21 cellular contexts compared by ENCODE assay signal in genomic region chr19:3474015-3474414, GRCh38. TPM values are rescaled to one million over a fixed set of nuclear protein-coding genes. Genes with fewer than 3 reads are reported as not detected.
DNase-seq lines count a peak whose midpoint lies in the region; ATAC-seq and TF ChIP-seq lines count a peak whose summit lies in the region.
"Had no signal": no experiment of that assay in that cellular context is flagged by ENCODE, and none has a peak within 500 bp of the region (broad histone marks: within the 10 kb centered on the region; RNA-seq: fewer than 3 reads in every experiment).

No MANE protein-coding gene starts in this region.

- TF ChIP-seq CTCF in Loucy (conservative IDR thresholded peaks at IDR 0.05; ENCODE audit: low read length) (no peak), colonic mucosa (IDR thresholded peaks at IDR 0.05) (no peak), liver (IDR thresholded peaks at IDR 0.05; ENCODE audit: low read depth, low read length, missing input control) (no peak), stomach (IDR thresholded peaks at IDR 0.05) (no peak)

- no peak overlapping the region for H3K9ac ChIP-seq in Loucy (ENCODE audit: low read depth, low read length, poor library complexity, severe bottlenecking)
- H3K9ac ChIP-seq in colonic mucosa (ENCODE audit: low read depth in 2 of 2, low read length in 2 of 2): no peak overlapping the region
- H3K9ac ChIP-seq in liver (ENCODE audit: low read depth in 1 of 2, low read length in 2 of 2): no peak overlapping the region
- H3K9ac ChIP-seq: BLaER1 treated with 17β-estradiol and CSF1 and Interleukin-3, amounts not matched to agents 10 nM and 100 nM had no signal

- intact Hi-C loops in colonic mucosa (cut with DNase I) (loop anchor here (2.0 kb wide), 1 partner anchor 149 kb away; no protein-coding TSS in a partner anchor), stomach (cut with DNase I; ENCODE audit: low total_unique reads) (loop anchor here (5.0 kb wide), 1 partner anchor 152 kb away; no protein-coding TSS in a partner anchor)

- H3K9me3 ChIP-seq in Loucy (ENCODE audit: insufficient read depth, low read depth, low read length) (no peaks in the 10 kb centered on the region), colonic mucosa (no peaks in the 10 kb centered on the region), liver (ENCODE audit: control insufficient read depth in 4 of 4, low read length in 3 of 4) (no peaks in the 10 kb centered on the region), stomach (no peaks in the 10 kb centered on the region)

- H3K4me2 ChIP-seq in Loucy (ENCODE audit: low read depth, low read length, poor library complexity, severe bottlenecking): peak overlapping the region; percentile 24

- H3K27me3 ChIP-seq in Loucy (ENCODE audit: insufficient read depth, low read length, poor library complexity, severe bottlenecking): no peaks in the 10 kb centered on the region
- H3K27me3 ChIP-seq in colonic mucosa: no peaks in the 10 kb centered on the region
- no peaks in the 10 kb centered on the region for H3K27me3 ChIP-seq in liver (ENCODE audit: control insufficient read depth in 4 of 4, insufficient read depth in 4 of 4, low read length in 3 of 4)
- H3K27me3 ChIP-seq in stomach: peaks cover 0 to 7% (median 0%) of the 10 kb centered on the region in 3 donors
- H3K27me3 ChIP-seq: BLaER1 treated with 17β-estradiol and CSF1 and Interleukin-3, amounts not matched to agents 10 nM and 100 nM had no signal

- TF ChIP-seq EP300 in stomach (IDR thresholded peaks at IDR 0.05): no peak

- H3K4me1 ChIP-seq in Loucy (ENCODE audit: insufficient read depth, low read length, poor library complexity, severe bottlenecking) (peaks cover 33% of the 10 kb centered on the region), colonic mucosa (no peaks in the 10 kb centered on the region), liver (ENCODE audit: control insufficient read depth in 4 of 4, insufficient read depth in 4 of 4, low read length in 3 of 4) (peaks cover 0 to 3% (median 2%) of the 10 kb centered on the region in 4 donors), stomach (peaks cover 10 to 51% (median 35%) of the 10 kb centered on the region in 4 donors)

- WGBS in liver: 45% methylated on average over 8 of the region's 8 CpGs
- 25 to 52% (median 38%) methylated on average over 8 of the region's 8 CpGs for WGBS in stomach, 5 donors

- H3F3A ChIP-seq in Loucy (ENCODE audit: low read depth): no peaks in the 10 kb centered on the region

- H4K20me1 ChIP-seq in Loucy (ENCODE audit: insufficient read depth, low read length, poor library complexity, severe bottlenecking): peaks cover 16% of the 10 kb centered on the region

- no peak overlapping the region for H3K4me3 ChIP-seq in Loucy (ENCODE audit: low read length, poor library complexity, severe bottlenecking)
- no peak overlapping the region for H3K4me3 ChIP-seq in colonic mucosa
- no peak overlapping the region for H3K4me3 ChIP-seq in liver (ENCODE audit: low read depth in 1 of 3, low read length in 3 of 3)
- H3K4me3 ChIP-seq in stomach: no peak overlapping the region
- H3K4me3 ChIP-seq: BLaER1 treated with 17β-estradiol and CSF1 and Interleukin-3, amounts not matched to agents 10 nM and 100 nM had no signal

- H3K9me2 ChIP-seq in Loucy (replicated peaks; ENCODE audit: low read depth, low read length): peaks cover 8% of the 10 kb centered on the region; the same call in 1 of the 2 replicates

- H3K79me2 ChIP-seq in Loucy (ENCODE audit: insufficient read depth, low read length): peaks cover 56% of the 10 kb centered on the region

- ATAC-seq in HG03139 (IDR thresholded peaks at IDR 0.05; ENCODE audit: unreplicated experiment): no peak
- ATAC-seq: HCT116, SK-N-SH treated with all-trans-retinoic acid at 6 μM for 48 hours had no signal

- H2AFZ ChIP-seq in Loucy (ENCODE audit: low read length): no peak overlapping the region

- no peak overlapping the region for H3K27ac ChIP-seq in colonic mucosa
- no peak overlapping the region for H3K27ac ChIP-seq in liver (ENCODE audit: low read depth in 1 of 2, low read length in 2 of 2)
- H3K27ac ChIP-seq in stomach: peak overlapping the region; percentile 46 to 74 (median 71)
- H3K27ac ChIP-seq: BLaER1 treated with 17β-estradiol and CSF1 and Interleukin-3, amounts not matched to agents 10 nM and 100 nM had no signal

- peak; percentile 80 for DNase-seq in colonic mucosa
- DNase-seq in stomach: peak; percentile 72
- DNase-seq in Ammon's horn (ENCODE audit: low spot score): no peak
- DNase-seq in nucleus accumbens (lab: John Stamatoyannopoulos, UW): no peak
- no peak for DNase-seq in amygdala (lab: John Stamatoyannopoulos, UW)
- DNase-seq: CD4-positive, alpha-beta memory T cell; DMS153; KBM-7; NCI-H1092; NCI-H1436 treated with DMSO at 0.1 percent for 48 hours; NCI-H1930; NCI-H510A; NCI-H748 treated with DMSO at 0.1 percent for 48 hours had no signal

- no peak for TF ChIP-seq RAD21 in liver (IDR thresholded peaks at IDR 0.05)

- TF ChIP-seq POLR2A in stomach (IDR thresholded peaks at IDR 0.05): no peak

- H3K36me3 ChIP-seq in Loucy (ENCODE audit: insufficient read depth, low read length): peaks cover 9% of the 10 kb centered on the region; the same call in 1 of the 2 replicates
- no peaks in the 10 kb centered on the region for H3K36me3 ChIP-seq in colonic mucosa
- no peaks in the 10 kb centered on the region for H3K36me3 ChIP-seq in liver (ENCODE audit: control insufficient read depth in 4 of 4, insufficient read depth in 3 of 4, low read depth in 1 of 4, low read length in 3 of 4)
- peaks cover 0 to 8% (median 0%) of the 10 kb centered on the region in 4 donors for H3K36me3 ChIP-seq in stomach

TF ChIP-seq in liver, 16 proteins besides CTCF, POLR2A, EP300 and RAD21:
- TF ChIP-seq FOXA2 (IDR thresholded peaks at IDR 0.05): no peak
- no peak for TF ChIP-seq YY1 (IDR thresholded peaks at IDR 0.05)
- TF ChIP-seq RXRA (IDR thresholded peaks at IDR 0.05): peak in 1 of 2 donors; percentile 10
- peak; percentile 7 to 81 for TF ChIP-seq HNF4A (conservative IDR thresholded peaks at IDR 0.05)

RNA-seq across cellular contexts. Expression of gene SMIM24, which starts 6.3 kb away (rescaled TPM):
- 10 to 100 TPM; 16.1 to 59.0 TPM for total RNA-seq in colonic mucosa
- total RNA-seq in liver: 1 to 10 TPM in 1 of 2 donors, under 1 TPM in 1; 0.17 to 2.8 TPM
- 10 to 100 TPM in 1 of 2 donors, 1 to 10 TPM in 1; 2.7 to 13.7 TPM for polyA plus RNA-seq in liver
- 100 to 1,000 TPM in 1 of 5 donors, 10 to 100 TPM in 1, 1 to 10 TPM in 2, not detected in 1; 1.4 to 178 (median 38.3) TPM for total RNA-seq in stomach
- 100 to 1,000 TPM in 1 of 3 donors, 10 to 100 TPM in 2; 14.1 to 116 (median 68.7) TPM for polyA plus RNA-seq in stomach
- total RNA-seq: CD4-positive, alpha-beta memory T cell had no signal
- polyA plus RNA-seq: CD4-positive, alpha-beta memory T cell had no signal

RNA-seq across cellular contexts. Expression of gene SMIM44, which starts 9.2 kb away (rescaled TPM):
- 1 to 10 TPM; 4.3 to 6.2 TPM for total RNA-seq in colonic mucosa
- total RNA-seq in liver: not detected
- polyA plus RNA-seq in liver: not detected
- not detected for total RNA-seq in stomach
- 1 to 10 TPM in 1 of 3 donors, not detected in 2; 2.7 TPM for polyA plus RNA-seq in stomach
- total RNA-seq: CD4-positive, alpha-beta memory T cell; G401; H1 had no signal
- polyA plus RNA-seq: CD4-positive, alpha-beta memory T cell; H1 had no signal

RNA-seq across cellular contexts. Expression of gene DOHH, which starts 26.5 kb away (rescaled TPM):
- 10 to 100 TPM in 1 of 2 donors, 1 to 10 TPM in 1; 9.5 to 24.4 TPM for total RNA-seq in colonic mucosa
- total RNA-seq in liver: 10 to 100 TPM in 1 of 2 donors, 1 to 10 TPM in 1; 8.1 to 12.0 TPM
- 10 to 100 TPM in 1 of 2 donors, 1 to 10 TPM in 1; 1.4 to 10.2 TPM for polyA plus RNA-seq in liver
- total RNA-seq in stomach: 10 to 100 TPM in 2 of 5 donors, 1 to 10 TPM in 1, under 1 TPM in 1, not detected in 1; 0.45 to 21.7 (median 11.1) TPM
- polyA plus RNA-seq in stomach: 10 to 100 TPM; 10.7 to 14.1 (median 13.6) TPM

RNA-seq across cellular contexts. Expression of gene FZR1, which starts 32.1 kb away (rescaled TPM):
- total RNA-seq in colonic mucosa (10 to 100 TPM; 45.8 to 62.5 TPM), liver (10 to 100 TPM; 17.0 to 27.3 TPM), stomach (100 to 1,000 TPM in 1 of 5 donors, 10 to 100 TPM in 3, 1 to 10 TPM in 1; 9.4 to 113 (median 31.9) TPM)
- polyA plus RNA-seq in liver (10 to 100 TPM; 18.0 to 22.5 TPM), stomach (10 to 100 TPM; 10.5 to 17.2 (median 13.9) TPM)

Comparison
In these comparisons a context has a peak if more than half of its experiments do, and no peak if none do; other contexts are left out.
1. DNase-seq: peak in colonic mucosa (single experiment) and stomach (single experiment); none in Ammon's horn (single experiment), nucleus accumbens (0 of 56) and amygdala (0 of 56).
2. H3K27ac ChIP-seq: peak in stomach (5 of 5); none in colonic mucosa (single experiment) and liver (0 of 2).
3. RNA of gene SMIM44, which starts 9.2 kb away (total RNA-seq): 4.3 to 6.2 TPM in colonic mucosa; not detected in liver and not detected in stomach; every median in the first group is over 4 times any median in the second.